Comparison of ENCODE assay signal across 9 cellular contexts in genomic region chr16:67240506-67240905, GRCh38. TPM values are rescaled to one million over a fixed set of nuclear protein-coding genes. Genes with fewer than 3 reads are reported as not detected.
DNase-seq lines count a peak whose midpoint lies in the region; ATAC-seq, FAIRE-seq and TF ChIP-seq lines count a peak whose summit lies in the region.
"Had no signal": no experiment of that assay in that cellular context is flagged by ENCODE, and none has a peak within 500 bp of the region (broad histone marks: within the 10 kb centered on the region; RNA-seq: fewer than 3 reads in every experiment).

No MANE protein-coding gene starts in this region.

- CTCF ChIA-PET in AG04450 (lab: Charles Lee): no interaction called here
- CTCF ChIA-PET in endothelial cell of umbilical vein (lab: Charles Lee): interaction anchor here (1.3 kb wide), 2 partner anchors 20 to 159 kb away, joined by 3 to 5 read pairs; no protein-coding TSS in a partner anchor

- BruUV-seq in endothelial cell of umbilical vein (replicated peaks; lab: Mats Ljungman, UMichigan): no TSS peak

- H3K4me3 Mint-ChIP-seq in nephron progenitor cell: no peak overlapping the region
- H3K4me3 Mint-ChIP-seq: activated T-cell treated with anti-CD3 and anti-CD28 coated beads, Interleukin-2, amount 50 U/mL, for 72 hours had no signal

- DNase-seq in AG04450 (ENCODE audit: low read depth, low spot score): no peak
- no peak for DNase-seq in LNCaP clone FGC (ENCODE audit: low read depth)
- DNase-seq in endothelial cell of umbilical vein (ENCODE audit: low read depth, low spot score): no peak
- DNase-seq in nephron progenitor cell: no peak
- no peak for DNase-seq in CD1c-positive myeloid dendritic cell (ENCODE audit: extremely low spot score)
- DNase-seq in NOMO-1 (lab: John Stamatoyannopoulos, UW; ENCODE audit: unreplicated experiment in 2 of 2): no peak
- DNase-seq in GM13976 (ENCODE audit: low spot score): no peak
- DNase-seq: activated T-cell treated with anti-CD3 and anti-CD28 coated beads, Interleukin-2, amount 50 U/mL, for 72 hours had no signal

- POLR2A ChIA-PET in AG04450 (lab: Yijun Ruan, JAX): interaction anchor here (1.2 to 2.3 kb wide), 2 partner anchors 9 to 13 kb away, joined by 4 to 10 read pairs; partner anchors contain the start of gene TMEM208
- POLR2A ChIA-PET in endothelial cell of umbilical vein (lab: Charles Lee): no interaction called here

- H3K36me3 ChIP-seq in endothelial cell of umbilical vein (ENCODE audit: control insufficient read depth in 2 of 2, extremely low read depth in 1 of 2, insufficient read depth in 2 of 2, low read length in 2 of 2): peaks cover 7 to 42% of the 10 kb centered on the region in 2 experiments

- in situ Hi-C loops in GM13976 (cut with MboI; ENCODE audit: low sequenced_read_pairs, unreplicated experiment): no loop called here

- dilution Hi-C loops in endothelial cell of umbilical vein (cut with MboI; ENCODE audit: extremely low pct_ligation_motif_present, low sequenced_read_pairs): no loop called here

- H3K4me1 ChIP-seq in endothelial cell of umbilical vein (ENCODE audit: control insufficient read depth, extremely low read depth, insufficient read depth, low read length): peaks cover 48% of the 10 kb centered on the region

- no peak overlapping the region for H3K4me3 ChIP-seq in AG04450 (ENCODE audit: low read depth, low read length)
- H3K4me3 ChIP-seq in LNCaP clone FGC (ENCODE audit: low read depth, low read length): peak overlapping the region; percentile 8; the same call in 1 of the 2 replicates
- no peak overlapping the region for H3K4me3 ChIP-seq in endothelial cell of umbilical vein (replicated peaks in 1 of 3; ENCODE audit: insufficient read depth in 1 of 3, low read depth in 1 of 3, low read length in 3 of 3)

- intact Hi-C loops in endothelial cell of umbilical vein (cut with micrococcal nuclease): no loop called here

- no peak for ATAC-seq in HG02623 (IDR thresholded peaks at IDR 0.05; ENCODE audit: unreplicated experiment)
- ATAC-seq: activated T-cell treated with anti-CD3 and anti-CD28 coated beads, Interleukin-2, amount 50 U/mL, for 72 hours had no signal

- no peaks in the 10 kb centered on the region for H3K27me3 Mint-ChIP-seq in nephron progenitor cell (ENCODE audit: low read depth, poor library complexity)

- H3K27ac ChIP-seq in AG04450 (ENCODE audit: low read depth, low read length) (peak overlapping the region; percentile 98), endothelial cell of umbilical vein (ENCODE audit: insufficient read depth, low read depth, low read length) (peak overlapping the region; percentile 44)

- TF ChIP-seq CTCF in AG04450 (IDR thresholded peaks at IDR 0.05; ENCODE audit: low read depth, low read length) (no peak), LNCaP clone FGC (IDR thresholded peaks at IDR 0.05; ENCODE audit: control insufficient read depth, extremely low read depth, insufficient read depth) (no peak), endothelial cell of umbilical vein (IDR thresholded peaks at IDR 0.05; ENCODE audit: extremely low read depth in 1 of 2, insufficient read depth in 1 of 2, low read depth in 1 of 2, low read length in 2 of 2) (no peak), nephron progenitor cell (IDR thresholded peaks at IDR 0.05) (no peak), GM13976 (IDR thresholded peaks at IDR 0.05; ENCODE audit: borderline replicate concordance, control extremely low read depth, extremely low read depth, insufficient read depth, missing control alignments) (no peak)

- no peak for TF ChIP-seq POLR2A in endothelial cell of umbilical vein (IDR thresholded peaks at IDR 0.05; ENCODE audit: low read depth, low read length)

- H4K20me1 ChIP-seq in endothelial cell of umbilical vein (replicated peaks; ENCODE audit: control insufficient read depth, extremely low read depth, insufficient read depth, low read length): no peaks in the 10 kb centered on the region

- H3K9ac ChIP-seq in endothelial cell of umbilical vein (replicated peaks; ENCODE audit: extremely low read depth, insufficient read depth, low read length): no peak overlapping the region

- FAIRE-seq in endothelial cell of umbilical vein (lab: Jason Lieb, UNC): no peak

- H3K9me3 ChIP-seq in AG04450 (ENCODE audit: control insufficient read depth, insufficient read depth, low read length) (peaks cover 4% of the 10 kb centered on the region; the same call in 1 of the 2 replicates), endothelial cell of umbilical vein (replicated peaks; ENCODE audit: control insufficient read depth, insufficient read depth, low read length) (no peaks in the 10 kb centered on the region)

- H3K9me3 Mint-ChIP-seq in nephron progenitor cell: no peaks in the 10 kb centered on the region
- H3K9me3 Mint-ChIP-seq: activated T-cell treated with anti-CD3 and anti-CD28 coated beads, Interleukin-2, amount 50 U/mL, for 72 hours had no signal

- H3K36me3 Mint-ChIP-seq in nephron progenitor cell (ENCODE audit: low read depth): peaks cover 15% of the 10 kb centered on the region

- H3K79me2 ChIP-seq in endothelial cell of umbilical vein (ENCODE audit: control insufficient read depth, insufficient read depth, low read length): peaks cover 44% of the 10 kb centered on the region

- no peaks in the 10 kb centered on the region for H3K9me1 ChIP-seq in endothelial cell of umbilical vein (replicated peaks; ENCODE audit: control insufficient read depth, extremely low read depth, insufficient read depth, low read length)

- no peak overlapping the region for H2AFZ ChIP-seq in endothelial cell of umbilical vein (ENCODE audit: low read depth, low read length)

- H3K4me1 Mint-ChIP-seq in nephron progenitor cell: peaks cover 44% of the 10 kb centered on the region

- peak overlapping the region; percentile 59 for H3K27ac Mint-ChIP-seq in nephron progenitor cell

- H3K27me3 ChIP-seq in AG04450 (ENCODE audit: control insufficient read depth, insufficient read depth, low read length): no peaks in the 10 kb centered on the region
- no peaks in the 10 kb centered on the region for H3K27me3 ChIP-seq in endothelial cell of umbilical vein (ENCODE audit: control insufficient read depth in 2 of 2, insufficient read depth in 2 of 2, low read length in 2 of 2)

- no peak overlapping the region for H3K4me2 ChIP-seq in endothelial cell of umbilical vein (ENCODE audit: insufficient read depth, low read length)

RNA-seq across cellular contexts. Expression of gene FHOD1, which starts 6.8 kb away (rescaled TPM):
- polyA plus RNA-seq in AG04450 (2011; rRNA removed) (21.2 and 25.4 TPM in 2 replicates), endothelial cell of umbilical vein (63.6 and 78.6 TPM in 2 replicates)
- 33.5 and 48.0 TPM in 2 replicates for polyA minus RNA-seq in AG04450 (2011; rRNA and poly(A)+ RNA removed)
- total RNA-seq in endothelial cell of umbilical vein: 104 and 124 TPM in 2 replicates
- polyA plus RNA-seq in endothelial cell of umbilical vein (2011; cell fraction: cytosol; rRNA removed): 43.3 and 49.4 TPM in 2 replicates
- polyA plus RNA-seq in endothelial cell of umbilical vein (2011; cell fraction: nucleus; rRNA removed): 289 and 335 TPM in 2 replicates
- polyA plus RNA-seq in endothelial cell of umbilical vein (2012): 84.9 and 85.3 TPM in 2 replicates
- 44.3 and 55.7 TPM in 2 replicates for polyA minus RNA-seq in endothelial cell of umbilical vein
- 17.6 TPM for polyA minus RNA-seq in endothelial cell of umbilical vein (2011; cell fraction: cytosol; rRNA and poly(A)+ RNA removed)
- polyA minus RNA-seq in endothelial cell of umbilical vein (2011; cell fraction: nucleus; rRNA and poly(A)+ RNA removed): 42.3 and 55.3 TPM in 2 replicates

RNA-seq across cellular contexts. Expression of gene SLC9A5, which starts 8.3 kb away (rescaled TPM):
- polyA plus RNA-seq in AG04450 (2011; rRNA removed) (2.4 and 3.1 TPM in 2 replicates), endothelial cell of umbilical vein (2.7 and 3.2 TPM in 2 replicates)
- 2.8 and 3.4 TPM in 2 replicates for polyA minus RNA-seq in AG04450 (2011; rRNA and poly(A)+ RNA removed)
- 2.8 and 4.2 TPM in 2 replicates for total RNA-seq in endothelial cell of umbilical vein
- polyA plus RNA-seq in endothelial cell of umbilical vein (2011; cell fraction: cytosol; rRNA removed): 1.4 and 1.5 TPM in 2 replicates
- polyA plus RNA-seq in endothelial cell of umbilical vein (2011; cell fraction: nucleus; rRNA removed): 17.7 and 19.4 TPM in 2 replicates
- polyA plus RNA-seq in endothelial cell of umbilical vein (2012): 3.0 and 3.9 TPM in 2 replicates
- polyA minus RNA-seq in endothelial cell of umbilical vein: 2.2 and 2.7 TPM in 2 replicates
- 0.51 TPM for polyA minus RNA-seq in endothelial cell of umbilical vein (2011; cell fraction: cytosol; rRNA and poly(A)+ RNA removed)
- polyA minus RNA-seq in endothelial cell of umbilical vein (2011; cell fraction: nucleus; rRNA and poly(A)+ RNA removed): 2.5 and 3.0 TPM in 2 replicates

RNA-seq across cellular contexts. Expression of gene TMEM208, which starts 13.6 kb away (rescaled TPM):
- 38.5 and 46.8 TPM in 2 replicates for polyA plus RNA-seq in AG04450 (2011; rRNA removed)
- 33.9 and 34.9 TPM in 2 replicates for polyA minus RNA-seq in AG04450 (2011; rRNA and poly(A)+ RNA removed)
- total RNA-seq in endothelial cell of umbilical vein: 35.3 and 36.3 TPM in 2 replicates
- polyA plus RNA-seq in endothelial cell of umbilical vein: 94.0 and 98.4 TPM in 2 replicates
- 53.5 and 55.9 TPM in 2 replicates for polyA plus RNA-seq in endothelial cell of umbilical vein (2011; cell fraction: cytosol; rRNA removed)
- 44.4 and 48.8 TPM in 2 replicates for polyA plus RNA-seq in endothelial cell of umbilical vein (2011; cell fraction: nucleus; rRNA removed)
- 34.1 and 34.9 TPM in 2 replicates for polyA plus RNA-seq in endothelial cell of umbilical vein (2012)
- 57.2 and 62.0 TPM in 2 replicates for polyA minus RNA-seq in endothelial cell of umbilical vein
- polyA minus RNA-seq in endothelial cell of umbilical vein (2011; cell fraction: cytosol; rRNA and poly(A)+ RNA removed): 29.2 TPM
- polyA minus RNA-seq in endothelial cell of umbilical vein (2011; cell fraction: nucleus; rRNA and poly(A)+ RNA removed): 24.9 and 27.2 TPM in 2 replicates

RNA-seq across cellular contexts. Expression of gene PLEKHG4, which starts 38.8 kb away (rescaled TPM):
- 17.2 and 23.3 TPM in 2 replicates for polyA plus RNA-seq in AG04450 (2011; rRNA removed)
- polyA minus RNA-seq in AG04450 (2011; rRNA and poly(A)+ RNA removed): 14.1 and 22.3 TPM in 2 replicates
- total RNA-seq in endothelial cell of umbilical vein: 23.9 and 26.6 TPM in 2 replicates
- 34.8 and 35.6 TPM in 2 replicates for polyA plus RNA-seq in endothelial cell of umbilical vein
- 16.0 and 25.5 TPM in 2 replicates for polyA plus RNA-seq in endothelial cell of umbilical vein (2011; cell fraction: cytosol; rRNA removed)
- polyA plus RNA-seq in endothelial cell of umbilical vein (2011; cell fraction: nucleus; rRNA removed): 203 and 244 TPM in 2 replicates
- polyA plus RNA-seq in endothelial cell of umbilical vein (2012): 51.6 and 59.7 TPM in 2 replicates
- polyA minus RNA-seq in endothelial cell of umbilical vein: 24.7 and 29.8 TPM in 2 replicates
- polyA minus RNA-seq in endothelial cell of umbilical vein (2011; cell fraction: cytosol; rRNA and poly(A)+ RNA removed): 16.2 TPM
- polyA minus RNA-seq in endothelial cell of umbilical vein (2011; cell fraction: nucleus; rRNA and poly(A)+ RNA removed): 23.7 and 30.6 TPM in 2 replicates

RNA-seq across cellular contexts. Expression of gene ELMO3, which starts 41.6 kb away (rescaled TPM):
- polyA plus RNA-seq in AG04450 (2011; rRNA removed): 0.57 and 0.74 TPM in 2 replicates
- polyA minus RNA-seq in AG04450 (2011; rRNA and poly(A)+ RNA removed): 0.48 and 0.64 TPM in 2 replicates
- total RNA-seq in endothelial cell of umbilical vein: 4.3 and 5.7 TPM in 2 replicates
- 3.9 and 4.1 TPM in 2 replicates for polyA plus RNA-seq in endothelial cell of umbilical vein
- polyA plus RNA-seq in endothelial cell of umbilical vein (2011; cell fraction: cytosol; rRNA removed): 1.2 and 1.8 TPM in 2 replicates
- polyA plus RNA-seq in endothelial cell of umbilical vein (2011; cell fraction: nucleus; rRNA removed): 17.7 and 18.0 TPM in 2 replicates
- polyA plus RNA-seq in endothelial cell of umbilical vein (2012): 1.7 and 2.5 TPM in 2 replicates
- polyA minus RNA-seq in endothelial cell of umbilical vein: 0.74 and 0.87 TPM in 2 replicates
- polyA minus RNA-seq in endothelial cell of umbilical vein (2011; cell fraction: cytosol; rRNA and poly(A)+ RNA removed): 2.8 TPM
- 1.9 and 4.0 TPM in 2 replicates for polyA minus RNA-seq in endothelial cell of umbilical vein (2011; cell fraction: nucleus; rRNA and poly(A)+ RNA removed)
